Comparison of ENCODE assay signal across 8 cellular contexts in the genomic region with DNA sequence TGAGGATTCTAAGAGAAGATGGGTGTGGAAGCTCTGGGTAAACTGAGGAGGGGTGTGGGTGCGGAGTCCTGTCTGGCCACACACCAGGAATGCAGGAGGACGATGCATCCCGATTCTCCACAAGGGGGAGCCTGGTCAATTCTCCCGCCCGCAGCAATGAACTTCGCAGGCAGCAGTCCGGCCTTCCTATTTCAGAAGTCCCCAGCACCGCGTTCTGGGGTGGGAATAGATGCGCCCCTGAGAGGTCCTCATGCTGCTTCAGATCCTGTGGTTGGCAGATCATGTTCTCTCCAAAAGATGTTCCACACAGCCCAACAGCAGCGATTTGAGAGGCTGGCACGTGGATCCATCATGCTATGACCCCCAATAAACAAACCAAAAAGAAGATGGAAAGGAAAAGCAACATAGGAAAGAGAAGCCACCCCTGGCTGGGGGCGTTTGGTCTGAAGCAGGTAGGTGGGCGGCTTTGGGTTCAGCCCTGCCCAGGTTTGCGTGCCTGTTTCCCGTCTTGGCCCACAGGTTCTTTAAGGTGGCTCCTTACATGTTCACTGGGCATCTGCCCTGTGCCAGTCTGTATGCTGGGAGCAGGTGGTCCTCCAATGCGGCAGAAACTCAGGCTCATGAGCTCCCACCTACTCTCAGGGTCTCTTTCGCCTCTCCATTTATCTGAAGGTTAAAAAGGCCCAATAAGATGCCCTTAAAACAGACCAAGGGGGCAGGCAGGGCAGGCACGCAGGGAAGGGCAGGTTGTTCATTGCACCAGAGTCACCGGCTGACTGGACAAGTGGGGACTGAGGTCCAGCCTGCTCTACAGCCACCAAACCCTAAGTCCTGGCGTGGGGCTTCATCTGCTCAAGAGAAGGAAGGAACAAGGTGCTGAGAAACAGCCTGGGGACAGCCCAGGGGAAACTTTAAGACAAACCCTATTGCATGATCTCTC.
A peak's percentile ranks its signal among the peaks of the same experiment; 100 is the strongest.
DNase-seq lines count a peak whose midpoint lies in the region; ATAC-seq, FAIRE-seq and TF ChIP-seq lines count a peak whose summit lies in the region.

No MANE protein-coding gene starts in this region.

- peaks cover 26 to 35% of the 10 kb centered on the region in 2 experiments for H3K27me3 ChIP-seq in endothelial cell of umbilical vein (ENCODE audit: control insufficient read depth in 2 of 2, insufficient read depth in 2 of 2, low read length in 2 of 2)

- BruUV-seq in endothelial cell of umbilical vein (replicated peaks; lab: Mats Ljungman, UMichigan), result no TSS peak

- CTCF ChIA-PET in endothelial cell of umbilical vein (lab: Charles Lee), result interaction anchor here (0.6 to 7.1 kb wide), 3 partner anchors 12 to 1791 kb away, joined by 3 to 52 read pairs (median 5); no protein-coding TSS in a partner anchor
- CTCF ChIA-PET in GM10248 (lab: Yijun Ruan, JAX), result interaction anchor here (7.8 kb wide), 1 partner anchor 12 kb away, joined by 64 read pairs; no protein-coding TSS in a partner anchor

- no peak for ATAC-seq in GM19397 (IDR thresholded peaks at IDR 0.05; ENCODE audit: unreplicated experiment)

- H3K79me2 ChIP-seq in endothelial cell of umbilical vein (ENCODE audit: control insufficient read depth, insufficient read depth, low read length), result no peaks in the 10 kb centered on the region

- no peaks in the 10 kb centered on the region for H3K9me1 ChIP-seq in endothelial cell of umbilical vein (replicated peaks; ENCODE audit: control insufficient read depth, extremely low read depth, insufficient read depth, low read length)

- TF ChIP-seq POLR2A in endothelial cell of umbilical vein (IDR thresholded peaks at IDR 0.05; ENCODE audit: low read depth, low read length), result no peak

- intact Hi-C loops in endothelial cell of umbilical vein (cut with micrococcal nuclease), result loop anchor here (1.0 to 10.0 kb wide), 2 partner anchors 129 to 228 kb away; no protein-coding TSS in a partner anchor

- peak; percentile 82 for FAIRE-seq in endothelial cell of umbilical vein (lab: Jason Lieb, UNC)

- DNase-seq in NCI-H2196 (lab: John Stamatoyannopoulos, UW; ENCODE audit: unreplicated experiment) (peak; percentile 41), NCI-H2196 treated with DMSO at 0.1 percent for 48 hours (lab: John Stamatoyannopoulos, UW; ENCODE audit: unreplicated experiment) (no peak), NCI-H69 (lab: John Stamatoyannopoulos, UW) (peak; percentile 65), endothelial cell of umbilical vein (ENCODE audit: low read depth, low spot score) (peak; percentile 40), myocyte (ENCODE audit: low read depth) (peak; percentile 37), GM10248 (ENCODE audit: extremely low spot score) (no peak)
- DNase-seq in activated CD4-positive, CD25-positive, alpha-beta regulatory T cell (lab: John Stamatoyannopoulos, UW), result no peak

- no peak overlapping the region for H3K27ac ChIP-seq in endothelial cell of umbilical vein (ENCODE audit: insufficient read depth, low read depth, low read length)

- H3K9ac ChIP-seq in endothelial cell of umbilical vein (replicated peaks; ENCODE audit: extremely low read depth, insufficient read depth, low read length), result no peak overlapping the region

- TF ChIP-seq CTCF in endothelial cell of umbilical vein (IDR thresholded peaks at IDR 0.05; ENCODE audit: extremely low read depth in 1 of 2, insufficient read depth in 1 of 2, low read depth in 1 of 2, low read length in 2 of 2) (peak; percentile 65 to 84), GM10248 (IDR thresholded peaks at IDR 0.05; ENCODE audit: control extremely low read depth, extremely low read depth, low read depth, missing control alignments) (no peak)

- H3K4me3 ChIP-seq in endothelial cell of umbilical vein (replicated peaks in 1 of 3; ENCODE audit: insufficient read depth in 1 of 3, low read depth in 1 of 3, low read length in 3 of 3), result no peak overlapping the region

- no peaks in the 10 kb centered on the region for H4K20me1 ChIP-seq in endothelial cell of umbilical vein (replicated peaks; ENCODE audit: control insufficient read depth, extremely low read depth, insufficient read depth, low read length)

- dilution Hi-C loops in endothelial cell of umbilical vein (cut with MboI; ENCODE audit: extremely low pct_ligation_motif_present, low sequenced_read_pairs), result no loop called here

- H3K4me1 ChIP-seq in endothelial cell of umbilical vein (ENCODE audit: control insufficient read depth, extremely low read depth, insufficient read depth, low read length), result no peaks in the 10 kb centered on the region

- no peaks in the 10 kb centered on the region for H3K9me3 ChIP-seq in endothelial cell of umbilical vein (replicated peaks; ENCODE audit: control insufficient read depth, insufficient read depth, low read length)

- H2AFZ ChIP-seq in endothelial cell of umbilical vein (ENCODE audit: low read depth, low read length), result no peak overlapping the region

- H3K4me2 ChIP-seq in endothelial cell of umbilical vein (ENCODE audit: insufficient read depth, low read length), result no peak overlapping the region

- no peaks in the 10 kb centered on the region for H3K36me3 ChIP-seq in endothelial cell of umbilical vein (ENCODE audit: control insufficient read depth in 2 of 2, extremely low read depth in 1 of 2, insufficient read depth in 2 of 2, low read length in 2 of 2)

- POLR2A ChIA-PET in endothelial cell of umbilical vein (lab: Charles Lee) (no interaction called here), GM10248 (lab: Yijun Ruan, JAX) (no interaction called here)

TF ChIP-seq in endothelial cell of umbilical vein, 7 proteins besides CTCF, POLR2A, EP300 and RAD21:
- TF ChIP-seq MYC (IDR thresholded peaks at IDR 0.05; ENCODE audit: low read depth, low read length), result no peak

Comparison
In these comparisons a context has a peak if more than half of its experiments do, and no peak if none do; other contexts are left out.
1. DNase-seq: peak in NCI-H2196 (single experiment), NCI-H69 (single experiment), endothelial cell of umbilical vein (single experiment) and myocyte (single experiment); none in NCI-H2196 treated with DMSO at 0.1 percent for 48 hours (single experiment), GM10248 (single experiment) and activated CD4-positive, CD25-positive, alpha-beta regulatory T cell (0 of 4).